In genomic region chrX:15854712-15855561, GRCh38 we compare ENCODE assay signal across 8 cellular contexts. TPM values are rescaled to one million over a fixed set of nuclear protein-coding genes. Genes with fewer than 3 reads are reported as not detected.
DNase-seq lines count a peak whose midpoint lies in the region; ATAC-seq and TF ChIP-seq lines count a peak whose summit lies in the region.

Gene AP1S2, minus strand, starts transcription at chrX:15854813. Its CDS starts 2,289 bp downstream, at chrX:15852524.

- H3K27me3 Mint-ChIP-seq in activated B cell treated with CpG ODN at 0.5 μM for 24 hours = no peaks in the 10 kb centered on the region

- ATAC-seq in GM19025 (IDR thresholded peaks at IDR 0.05; ENCODE audit: low read depth, unreplicated experiment) = peak; percentile 91
- ATAC-seq in HG03280 (IDR thresholded peaks at IDR 0.05; ENCODE audit: unreplicated experiment) = peak; percentile 94
- ATAC-seq in activated B cell treated with CpG ODN at 0.5 μM for 24 hours (ENCODE audit: low read depth) = peak; percentile 90

- DNase-seq in AG09309 (ENCODE audit: low read depth) = peak; percentile 77
- peak; percentile 95 for DNase-seq in NCI-H345 (lab: John Stamatoyannopoulos, UW)
- DNase-seq in activated B cell treated with CpG ODN at 0.5 μM for 24 hours = peak; percentile 88
- DNase-seq in cardiac fibroblast (ENCODE audit: low read depth in 2 of 2) = peak; percentile 87 to 93
- DNase-seq in inferior parietal cortex (ENCODE audit: extremely low spot score) = peak; percentile 85
- DNase-seq in smooth muscle cell of the brain vasculature (ENCODE audit: low read depth, low spot score) = peak; percentile 75

- H3K4me1 Mint-ChIP-seq in activated B cell treated with CpG ODN at 0.5 μM for 24 hours = peaks cover 31% of the 10 kb centered on the region

- peak within 1 kb of the TSS; percentile 72 for H3K4me3 ChIP-seq in AG09309 (ENCODE audit: control insufficient read depth, low read depth, low read length)
- H3K4me3 ChIP-seq in cardiac fibroblast (replicated peaks in 1 of 2; ENCODE audit: low read depth in 2 of 2, low read length in 2 of 2) = peak within 1 kb of the TSS; percentile 63 to 64

- H3K9me3 Mint-ChIP-seq in activated B cell treated with CpG ODN at 0.5 μM for 24 hours = no peaks in the 10 kb centered on the region

- CTCF ChIA-PET in activated B cell treated with CpG ODN at 0.5 μM for 24 hours (lab: Charles Lee) = interaction anchor here (0.6 to 1.7 kb wide), 9 partner anchors 76 to 590 kb away, joined by 3 to 9 read pairs (median 3); partner anchors contain the start of gene CA5B

- TF ChIP-seq CTCF in AG09309 (IDR thresholded peaks at IDR 0.05; ENCODE audit: control insufficient read depth, insufficient read depth, low read depth, low read length, missing control alignments) (no peak), activated B cell treated with CpG ODN at 0.5 μM for 24 hours (IDR thresholded peaks at IDR 0.05) (no peak), cardiac fibroblast (IDR thresholded peaks at IDR 0.05; ENCODE audit: low read depth, low read length) (no peak)

- H3K4me3 Mint-ChIP-seq in activated B cell treated with CpG ODN at 0.5 μM for 24 hours = peak within 1 kb of the TSS; percentile 91

- peaks cover 19% of the 10 kb centered on the region for H3K36me3 Mint-ChIP-seq in activated B cell treated with CpG ODN at 0.5 μM for 24 hours (ENCODE audit: low read depth)

- H3K27ac Mint-ChIP-seq in activated B cell treated with CpG ODN at 0.5 μM for 24 hours = peak within 1 kb of the TSS; percentile 98

- intact Hi-C loops in activated B cell treated with CpG ODN at 0.5 μM for 24 hours (cut with micrococcal nuclease) = loop anchor here (1.0 to 5.0 kb wide), 10 partner anchors 48 to 864 kb away; partner anchors contain the start of genes CA5B, SYAP1 and ZRSR2

- POLR2A ChIA-PET in activated B cell treated with CpG ODN at 0.5 μM for 24 hours (lab: Charles Lee) = interaction anchor here (0.7 to 2.5 kb wide), 19 partner anchors 15 to 865 kb away, joined by 3 to 36 read pairs (median 5); partner anchors contain the start of genes CA5B, GRPR, SYAP1 and ZRSR2

RNA-seq across cellular contexts. Expression of gene AP1S2, which starts in this region (rescaled TPM):
- total RNA-seq in activated B cell treated with CpG ODN at 0.5 μM for 24 hours = 42.3 and 45.9 TPM in 2 replicates

Comparison
In these comparisons a context has a peak if more than half of its experiments do, and no peak if none do; other contexts are left out.
1. Peak in every context shown above with its lines: DNase-seq, ATAC-seq and H3K4me3 ChIP-seq.